Comparison of ENCODE assay signal across 24 cellular contexts in genomic region chr7:14069961-14070360, GRCh38.
"Had no signal": no experiment of that assay in that cellular context is flagged by ENCODE, and none has a peak within 500 bp of the region (broad histone marks: within the 10 kb centered on the region; RNA-seq: fewer than 3 reads in every experiment).

No MANE protein-coding gene starts in this region.

- H3K4me3 ChIP-seq: dorsolateral prefrontal cortex, gastrocnemius medialis, prostate gland, right atrium auricular region, skin epidermis, spleen, thoracic aorta, transverse colon, upper lobe of right lung, uterus had no signal

- H3K4me1 Mint-ChIP-seq: nephron; stimulated activated naive B cell treated with anti-CD40 and anti-IgM and Interleukin-4, amounts not matched to agents 10 μg/mL and 1 μg/mL and 100 μg/mL, for 72 hours had no signal

- H3K27ac ChIP-seq: dorsolateral prefrontal cortex, epithelial cell of prostate, gastrocnemius medialis, prostate gland, right atrium auricular region, skin epidermis, spleen, thoracic aorta, transverse colon, upper lobe of right lung, uterus had no signal

- DNase-seq: dorsolateral prefrontal cortex; effector CD4-positive, alpha-beta T cell; foreskin fibroblast; gastrocnemius medialis; head of caudate nucleus; mesenchymal stem cell; midbrain; naive thymus-derived CD4-positive, alpha-beta T cell; nucleus accumbens; spleen; stimulated activated CD4-positive, alpha-beta T cell treated with anti-CD3 and anti-CD28 coated beads, Interleukin-2, amount 100 ng/mL, for 48 hours; stimulated activated naive B cell treated with anti-CD40 and anti-IgM and Interleukin-4, amounts not matched to agents 10 μg/mL and 1 μg/mL and 100 μg/mL, for 72 hours; transverse colon; upper lobe of right lung; uterus had no signal

- ATAC-seq: esophagus mucosa; gastrocnemius medialis; left lobe of liver; naive thymus-derived CD4-positive, alpha-beta T cell; stimulated activated naive B cell treated with anti-CD40 and anti-IgM and Interleukin-4, amounts not matched to agents 10 μg/mL and 1 μg/mL and 100 μg/mL, for 72 hours; upper lobe of right lung had no signal

- H3K27ac Mint-ChIP-seq: naive thymus-derived CD4-positive, alpha-beta T cell; nephron; stimulated activated naive B cell treated with anti-CD40 and anti-IgM and Interleukin-4, amounts not matched to agents 10 μg/mL and 1 μg/mL and 100 μg/mL, for 72 hours; stimulated activated naive CD8-positive, alpha-beta T cell treated with anti-CD3 and anti-CD28 coated beads, Interleukin-15, Interleukin-2, amounts not matched to agents 100 ng/mL and 50 ng/mL, for 24 hours had no signal

- H3K36me3 Mint-ChIP-seq: naive thymus-derived CD4-positive, alpha-beta T cell; stimulated activated naive B cell treated with anti-CD40 and anti-IgM and Interleukin-4, amounts not matched to agents 10 μg/mL and 1 μg/mL and 100 μg/mL, for 72 hours had no signal

- H3K4me3 Mint-ChIP-seq: naive thymus-derived CD4-positive, alpha-beta T cell; nephron; stimulated activated naive B cell treated with anti-CD40 and anti-IgM and Interleukin-4, amounts not matched to agents 10 μg/mL and 1 μg/mL and 100 μg/mL, for 72 hours; stimulated activated naive CD8-positive, alpha-beta T cell treated with anti-CD3 and anti-CD28 coated beads, Interleukin-15, Interleukin-2, amounts not matched to agents 100 ng/mL and 50 ng/mL, for 24 hours had no signal

- H3K27me3 Mint-ChIP-seq: stimulated activated naive B cell treated with anti-CD40 and anti-IgM and Interleukin-4, amounts not matched to agents 10 μg/mL and 1 μg/mL and 100 μg/mL, for 72 hours; stimulated activated naive CD8-positive, alpha-beta T cell treated with anti-CD3 and anti-CD28 coated beads, Interleukin-15, Interleukin-2, amounts not matched to agents 100 ng/mL and 50 ng/mL, for 24 hours had no signal

- H3K27me3 ChIP-seq: dorsolateral prefrontal cortex, gastrocnemius medialis, right atrium auricular region, spleen, transverse colon, upper lobe of right lung, uterus had no signal
